ENCODE assay signal across 22 cellular contexts in genomic region chr14:63996575-63997220, GRCh38.
DNase-seq lines count a peak whose midpoint lies in the region; TF ChIP-seq lines count a peak whose summit lies in the region.
"Had no signal": no experiment of that assay in that cellular context is flagged by ENCODE, and none has a peak within 500 bp of the region (broad histone marks: within the 10 kb centered on the region; RNA-seq: fewer than 3 reads in every experiment).

No MANE protein-coding gene starts in this region.

- H3K79me1 ChIP-seq in H9 (ENCODE audit: insufficient read depth, low read depth, low read length, poor library complexity, severe bottlenecking), result no peaks in the 10 kb centered on the region

- in situ Hi-C loops in GM13977 (cut with MboI; ENCODE audit: low pct_unique_long_range_greater_than_20kb, low sequenced_read_pairs, unreplicated experiment), result no loop called here

- H2BK12ac ChIP-seq in H9 (ENCODE audit: insufficient read length, low read depth, low read length), result no peak overlapping the region

- no peak overlapping the region for H3K18ac ChIP-seq in H9 (ENCODE audit: insufficient read length, low read depth, low read length)

- H3K9ac ChIP-seq in H9 (ENCODE audit: extremely low read depth, insufficient read length, low read length) (no peak overlapping the region), Karpas-422 (ENCODE audit: low read length) (no peak overlapping the region)

- H3K27ac ChIP-seq in H9 (ENCODE audit: insufficient read length, low read depth, low read length) (no peak overlapping the region), Karpas-422 (ENCODE audit: low read length) (no peak overlapping the region)
- H3K27ac ChIP-seq: HL-60, lower lobe of right lung, tibial artery, WERI-Rb-1 had no signal

- TF ChIP-seq CTCF in HFFc6 (IDR thresholded peaks at IDR 0.05), result no peak
- TF ChIP-seq CTCF in brain (conservative IDR thresholded peaks at IDR 0.05), result no peak
- TF ChIP-seq CTCF in foreskin fibroblast (IDR thresholded peaks at IDR 0.05; ENCODE audit: low read depth, low read length), result no peak
- no peak for TF ChIP-seq CTCF in H9 (conservative IDR thresholded peaks at IDR 0.05)
- TF ChIP-seq CTCF in GM13977 (IDR thresholded peaks at IDR 0.05; ENCODE audit: extremely low read depth, insufficient read depth, missing control alignments), result no peak

- peak; percentile 56 for DNase-seq in HFFc6
- peak; percentile 57 to 64 for DNase-seq in foreskin fibroblast
- DNase-seq in skeletal muscle cell (ENCODE audit: low read depth), result peak; percentile 34
- no peak for DNase-seq in H9
- DNase-seq in Karpas-422, result no peak
- no peak for DNase-seq in superior temporal gyrus (ENCODE audit: extremely low spot score)
- DNase-seq in GM13977 (ENCODE audit: low spot score), result no peak
- DNase-seq: activated CD4-positive, alpha-beta T cell treated with anti-CD3 and anti-CD28 coated beads, Interleukin-2, amount 50 U/mL, for 4 hours; activated naive CD8-positive, alpha-beta T cell treated with anti-CD3 and anti-CD28 coated beads for 36 hours; CD4-positive, CD25-positive, alpha-beta regulatory T cell; lower lobe of right lung; NCI-H1092 treated with DMSO at 0.1 percent for 48 hours; NCI-H187 treated with DMSO at 0.1 percent for 48 hours; NCI-H82; nucleus accumbens; stimulated activated naive CD4-positive, alpha-beta T cell; tibial artery; WERI-Rb-1 had no signal

- no peaks in the 10 kb centered on the region for H3K9me2 ChIP-seq in Karpas-422 (replicated peaks; ENCODE audit: insufficient read depth, low read length)

- H3K4me1 ChIP-seq in H9 (ENCODE audit: insufficient read depth, low read length) (no peaks in the 10 kb centered on the region; the same call in 1 of the 2 replicates), Karpas-422 (ENCODE audit: low read length) (no peaks in the 10 kb centered on the region)
- H3K4me1 ChIP-seq: lower lobe of right lung, tibial artery had no signal

- H2BK20ac ChIP-seq in H9 (ENCODE audit: low read depth, low read length, poor library complexity, severe bottlenecking), result no peak overlapping the region

- H4K20me1 ChIP-seq in H9 (ENCODE audit: control insufficient read depth, insufficient read depth, insufficient read length), result no peaks in the 10 kb centered on the region
- H4K20me1 ChIP-seq in Karpas-422 (ENCODE audit: insufficient read depth, low read depth, low read length), result no peaks in the 10 kb centered on the region

- H3K4me3 Mint-ChIP-seq in HFFc6, result no peak overlapping the region
- no peak overlapping the region for H3K4me3 Mint-ChIP-seq in brain
- no peak overlapping the region for H3K4me3 Mint-ChIP-seq in H9
- H3K4me3 Mint-ChIP-seq: activated naive CD8-positive, alpha-beta T cell treated with anti-CD3 and anti-CD28 coated beads for 36 hours; CD4-positive, CD25-positive, alpha-beta regulatory T cell; T-helper 2 cell treated with Interferon-gamma antibody and Interleukin-4, amounts not matched to agents 5 μg/mL and 100 μg/mL, for 36 hours had no signal

- H3T11ph ChIP-seq in H9 (ENCODE audit: low read length), result no peak overlapping the region

- H3K23me2 ChIP-seq in H9 (ENCODE audit: insufficient read length, low read depth, low read length, poor library complexity, severe bottlenecking), result no peaks in the 10 kb centered on the region

- H3K79me2 ChIP-seq in H9 (ENCODE audit: insufficient read depth, low read length) (no peaks in the 10 kb centered on the region), Karpas-422 (ENCODE audit: low read length) (no peaks in the 10 kb centered on the region)

- WGBS in H9 (ENCODE audit: extremely low coverage, insufficient read length, low lambda C conversion rate), result no CpG with 5 or more reads among the region's 10 CpGs

- H3K23ac ChIP-seq in H9 (ENCODE audit: insufficient read length, low read depth, low read length), result no peak overlapping the region

- H3K9me3 Mint-ChIP-seq in HFFc6 (no peaks in the 10 kb centered on the region), brain (peaks cover 0 to 3% (median 0%) of the 10 kb centered on the region in 5 experiments), H9 (no peaks in the 10 kb centered on the region)
- H3K9me3 Mint-ChIP-seq: activated naive CD8-positive, alpha-beta T cell treated with anti-CD3 and anti-CD28 coated beads for 36 hours; T-helper 2 cell treated with Interferon-gamma antibody and Interleukin-4, amounts not matched to agents 5 μg/mL and 100 μg/mL, for 36 hours had no signal

- H3K56ac ChIP-seq in H9 (ENCODE audit: insufficient read length, low read depth, low read length), result no peak overlapping the region

- no peaks in the 10 kb centered on the region for H3K36me3 Mint-ChIP-seq in HFFc6 (ENCODE audit: low read depth)
- peaks cover 74% of the 10 kb centered on the region for H3K36me3 Mint-ChIP-seq in brain
- H3K36me3 Mint-ChIP-seq in H9 (ENCODE audit: insufficient read depth in 1 of 3, low read depth in 3 of 3), result peaks cover 24 to 46% (median 31%) of the 10 kb centered on the region in 3 experiments

- no peak overlapping the region for H3K4me2 ChIP-seq in H9 (ENCODE audit: insufficient read depth, insufficient read length, low read length)
- H3K4me2 ChIP-seq in Karpas-422 (ENCODE audit: low read depth, low read length, poor library complexity, severe bottlenecking), result no peak overlapping the region

- H3K14ac ChIP-seq in H9 (ENCODE audit: insufficient read depth, low read length), result no peak overlapping the region

- H2BK120ac ChIP-seq in H9 (ENCODE audit: low read depth, low read length, poor library complexity, severe bottlenecking), result no peak overlapping the region

- H3K9me3 ChIP-seq in H9 (ENCODE audit: control insufficient read depth, low read depth, low read length) (no peaks in the 10 kb centered on the region), Karpas-422 (ENCODE audit: low read length) (no peaks in the 10 kb centered on the region)
- H3K9me3 ChIP-seq: HAP-1, lower lobe of right lung, tibial artery had no signal

- H3K36me3 ChIP-seq in Karpas-422 (ENCODE audit: insufficient read depth, low read length), result no peaks in the 10 kb centered on the region

- H2BK5ac ChIP-seq in H9 (ENCODE audit: insufficient read length, low read length), result no peak overlapping the region

- H2AK5ac ChIP-seq in H9 (ENCODE audit: insufficient read length, low read length), result no peak overlapping the region

- no peak overlapping the region for H4K5ac ChIP-seq in H9 (ENCODE audit: insufficient read length, low read depth, low read length)

- H3K27me3 ChIP-seq in H9 (ENCODE audit: insufficient read depth, low read length) (no peaks in the 10 kb centered on the region), Karpas-422 (ENCODE audit: low read length) (no peaks in the 10 kb centered on the region)
- H3K27me3 ChIP-seq: tibial artery had no signal

- H3K27me3 Mint-ChIP-seq in HFFc6 (ENCODE audit: insufficient read depth) (no peaks in the 10 kb centered on the region), brain (no peaks in the 10 kb centered on the region), H9 (ENCODE audit: low read depth) (no peaks in the 10 kb centered on the region)
- H3K27me3 Mint-ChIP-seq: activated naive CD8-positive, alpha-beta T cell treated with anti-CD3 and anti-CD28 coated beads for 36 hours; CD4-positive, CD25-positive, alpha-beta regulatory T cell had no signal

- H2AFZ ChIP-seq in H9 (ENCODE audit: low read length), result no peak overlapping the region
- no peak overlapping the region for H2AFZ ChIP-seq in Karpas-422 (ENCODE audit: low read length)

- H3K4me3 ChIP-seq in foreskin fibroblast (ENCODE audit: low read depth in 1 of 2, low read length in 2 of 2), result no peak overlapping the region
- no peak overlapping the region for H3K4me3 ChIP-seq in skeletal muscle cell (ENCODE audit: low read depth, low read length)
- H3K4me3 ChIP-seq in Karpas-422 (ENCODE audit: low read length), result no peak overlapping the region
- H3K4me3 ChIP-seq: HAP-1, lower lobe of right lung, tibial artery had no signal

- H4K8ac ChIP-seq in H9 (replicated peaks; ENCODE audit: insufficient read length, low read depth, low read length), result no peak overlapping the region

- H3K4me1 Mint-ChIP-seq in HFFc6 (ENCODE audit: low read depth), result peaks cover 21% of the 10 kb centered on the region
- H3K4me1 Mint-ChIP-seq in brain, result no peaks in the 10 kb centered on the region
- 0 out of 4 replicates have a peak, but pooled peaks cover 0 to 2% of the 10 kb centered on the region in 2 experiments for H3K4me1 Mint-ChIP-seq in H9

- H3K4ac ChIP-seq in H9 (ENCODE audit: low read depth, low read length), result no peak overlapping the region

- H3K27ac Mint-ChIP-seq in HFFc6 (peak overlapping the region; percentile 51), brain (peak overlapping the region in 3 of 5 experiments; percentile 7 to 20 (median 15)), H9 (peak overlapping the region in 1 of 3 experiments; percentile 4; a peak in 1 of 7 replicates)
- H3K27ac Mint-ChIP-seq: activated naive CD8-positive, alpha-beta T cell treated with anti-CD3 and anti-CD28 coated beads for 36 hours; CD4-positive, CD25-positive, alpha-beta regulatory T cell; T-helper 2 cell treated with Interferon-gamma antibody and Interleukin-4, amounts not matched to agents 5 μg/mL and 100 μg/mL, for 36 hours had no signal

- no peak overlapping the region for H2BK15ac ChIP-seq in H9 (ENCODE audit: low read depth, low read length)

- no peak overlapping the region for H4K91ac ChIP-seq in H9 (ENCODE audit: insufficient read length, low read depth, low read length)

Comparison
In these comparisons a context has a peak if more than half of its experiments do, and no peak if none do; other contexts are left out.
1. DNase-seq: peak in HFFc6 (single experiment), foreskin fibroblast (2 of 2) and skeletal muscle cell (single experiment); none in H9 (single experiment), Karpas-422 (single experiment), superior temporal gyrus (single experiment) and GM13977 (single experiment).